In genomic region chr7:142509235-142509634, GRCh38 we compare ENCODE assay signal across 7 cellular contexts.
DNase-seq lines count a peak whose midpoint lies in the region; ATAC-seq and TF ChIP-seq lines count a peak whose summit lies in the region.
"Not testable (repeated sequence)": the region's sequence is repeated elsewhere in the genome, so short reads cannot be mapped to it uniquely, and the experiment has no call there.

No MANE protein-coding gene starts in this region.

- peaks cover 31% of the 10 kb centered on the region for H3K4me1 ChIP-seq in CD4-positive, alpha-beta memory T cell (ENCODE audit: insufficient read depth, low read length)
- H3K4me1 ChIP-seq in colonic mucosa: not testable (repeated sequence)
- peaks cover 19 to 27% of the 10 kb centered on the region in 2 donors for H3K4me1 ChIP-seq in mucosa of rectum (ENCODE audit: control insufficient read depth in 2 of 2, insufficient read depth in 2 of 2, low read length in 2 of 2)
- peaks cover 36% of the 10 kb centered on the region for H3K4me1 ChIP-seq in parathyroid adenoma

- not testable (repeated sequence) for H3K4me3 ChIP-seq in CD4-positive, alpha-beta memory T cell (ENCODE audit: low read length in 2 of 2); colonic mucosa; mucosa of rectum (ENCODE audit: low read length in 2 of 2); parathyroid adenoma (ENCODE audit: low read depth, low read length)

- not testable (repeated sequence) for H3K79me2 ChIP-seq in parathyroid adenoma

- not testable (repeated sequence) for TF ChIP-seq CTCF in colonic mucosa (IDR thresholded peaks at IDR 0.05); parathyroid adenoma (IDR thresholded peaks at IDR 0.05)

- not testable (repeated sequence) for H3K9ac ChIP-seq in colonic mucosa (ENCODE audit: low read depth in 2 of 2, low read length in 2 of 2); mucosa of rectum (ENCODE audit: low read depth in 1 of 2, low read length in 2 of 2); parathyroid adenoma

- POLR2A ChIA-PET in CD4-positive, alpha-beta memory T cell (lab: Charles Lee; ENCODE audit: partially characterized antibody): interaction anchor here (1.8 kb wide), 1 partner anchor 299 kb away, joined by 6 read pairs; no protein-coding TSS in a partner anchor
- POLR2A ChIA-PET in T-cell (lab: Charles Lee): interaction anchor here in 1 of 2 donors (0.6 kb wide), 1 partner anchor 277 kb away, joined by 7 read pairs; no protein-coding TSS in a partner anchor

- peaks cover 10 to 44% (median 27%) of the 10 kb centered on the region in 4 donors for H3K4me1 Mint-ChIP-seq in CD4-positive, alpha-beta memory T cell
- peaks cover 31 to 47% (median 47%) of the 10 kb centered on the region in 3 donors for H3K4me1 Mint-ChIP-seq in T-cell
- H3K4me1 Mint-ChIP-seq in activated T-helper 17 cell treated with anti-CD3 and anti-CD28 coated beads, Interleukin-2, amount 50 U/mL, for 72 hours: not testable (repeated sequence)

- H3K9me3 ChIP-seq in CD4-positive, alpha-beta memory T cell (ENCODE audit: control insufficient read depth in 1 of 2, low read length in 2 of 2); KOPT-K1 (ENCODE audit: insufficient read depth, low read length, poor library complexity, severe bottlenecking); colonic mucosa; mucosa of rectum (ENCODE audit: control insufficient read depth in 2 of 2, low read length in 2 of 2); parathyroid adenoma (ENCODE audit: control insufficient read depth, low read length): not testable (repeated sequence)

- H3K36me3 Mint-ChIP-seq in CD4-positive, alpha-beta memory T cell; T-cell; activated T-helper 17 cell treated with anti-CD3 and anti-CD28 coated beads, Interleukin-2, amount 50 U/mL, for 72 hours (ENCODE audit: low read depth): not testable (repeated sequence)

- DNase-seq in CD4-positive, alpha-beta memory T cell; T-cell; colonic mucosa: not testable (repeated sequence)

- H3K27me3 Mint-ChIP-seq in CD4-positive, alpha-beta memory T cell; T-cell; activated T-helper 17 cell treated with anti-CD3 and anti-CD28 coated beads, Interleukin-2, amount 50 U/mL, for 72 hours: not testable (repeated sequence)

- H3K36me3 ChIP-seq in CD4-positive, alpha-beta memory T cell (ENCODE audit: insufficient read depth, low read length); colonic mucosa; mucosa of rectum (ENCODE audit: control insufficient read depth in 2 of 2, insufficient read depth in 2 of 2, low read length in 2 of 2); parathyroid adenoma (ENCODE audit: control insufficient read depth, insufficient read depth, low read length): not testable (repeated sequence)
- peaks cover 38% of the 10 kb centered on the region; the same call in 1 of the 2 replicates for H3K36me3 ChIP-seq in KOPT-K1 (ENCODE audit: insufficient read depth, low read length)

- intact Hi-C loops in CD4-positive, alpha-beta memory T cell (cut with micrococcal nuclease); colonic mucosa (cut with DNase I): not testable (repeated sequence)

- H3K27ac ChIP-seq in CD4-positive, alpha-beta memory T cell (ENCODE audit: low read depth, low read length); parathyroid adenoma: not testable (repeated sequence)
- H3K27ac ChIP-seq in KOPT-K1 (ENCODE audit: low read depth, low read length, poor library complexity, severe bottlenecking) (peak overlapping the region; percentile 15), colonic mucosa (peak overlapping the region; percentile 65), mucosa of rectum (ENCODE audit: low read depth in 2 of 2, low read length in 2 of 2) (peak overlapping the region; percentile 86 to 96)

- peak overlapping the region; percentile 47 for H2AFZ ChIP-seq in parathyroid adenoma

- not testable (repeated sequence) for H3K4me2 ChIP-seq in parathyroid adenoma (ENCODE audit: low read length)

- peak overlapping the region in 6 of 7 donors; percentile 19 to 94 (median 81) for H3K27ac Mint-ChIP-seq in CD4-positive, alpha-beta memory T cell
- peak overlapping the region; percentile 89 to 91 for H3K27ac Mint-ChIP-seq in T-cell
- peak overlapping the region; percentile 84 for H3K27ac Mint-ChIP-seq in activated T-helper 17 cell treated with anti-CD3 and anti-CD28 coated beads, Interleukin-2, amount 50 U/mL, for 72 hours

- H3K9me3 Mint-ChIP-seq in CD4-positive, alpha-beta memory T cell; T-cell; activated T-helper 17 cell treated with anti-CD3 and anti-CD28 coated beads, Interleukin-2, amount 50 U/mL, for 72 hours: not testable (repeated sequence)

- peak overlapping the region in 2 of 8 donors; percentile 4 to 7 for H3K4me3 Mint-ChIP-seq in CD4-positive, alpha-beta memory T cell
- peak overlapping the region in 1 of 3 donors; percentile 51 for H3K4me3 Mint-ChIP-seq in T-cell
- H3K4me3 Mint-ChIP-seq in activated T-helper 17 cell treated with anti-CD3 and anti-CD28 coated beads, Interleukin-2, amount 50 U/mL, for 72 hours: not testable (repeated sequence)

- not testable (repeated sequence) for ATAC-seq in T-cell (replicated peaks in 1 of 4); activated T-helper 17 cell treated with anti-CD3 and anti-CD28 coated beads, Interleukin-2, amount 50 U/mL, for 72 hours (replicated peaks)

- H3K27me3 ChIP-seq in CD4-positive, alpha-beta memory T cell (ENCODE audit: insufficient read depth, low read length); colonic mucosa; mucosa of rectum (ENCODE audit: control insufficient read depth in 2 of 2, insufficient read depth in 2 of 2, low read length in 2 of 2); parathyroid adenoma (ENCODE audit: control insufficient read depth, insufficient read depth, low read length): not testable (repeated sequence)

- CTCF ChIA-PET in CD4-positive, alpha-beta memory T cell (lab: Charles Lee; ENCODE audit: partially characterized antibody): interaction anchor here (1.2 kb wide), 1 partner anchor 16 kb away, joined by 3 read pairs; no protein-coding TSS in a partner anchor
- CTCF ChIA-PET in T-cell (lab: Charles Lee): interaction anchor here in 1 of 2 donors (2.8 kb wide), 1 partner anchor 9 kb away, joined by 9 read pairs; no protein-coding TSS in a partner anchor
